Comparison of ENCODE assay signal across 24 cellular contexts in genomic region chr11:1174441-1175370, GRCh38. TPM values are rescaled to one million over a fixed set of nuclear protein-coding genes. Genes with fewer than 3 reads are reported as not detected.
DNase-seq lines count a peak whose midpoint lies in the region; ATAC-seq and TF ChIP-seq lines count a peak whose summit lies in the region.
"Had no signal": no experiment of that assay in that cellular context is flagged by ENCODE, and none has a peak within 500 bp of the region (broad histone marks: within the 10 kb centered on the region; RNA-seq: fewer than 3 reads in every experiment).

No MANE protein-coding gene starts in this region.

- DNase-seq in heart left ventricle (peak in 3 of 5 donors; percentile 9 to 51 (median 13)), right atrium auricular region (ENCODE audit: low spot score) (no peak), left cardiac atrium (peak; percentile 12), neuronal stem cell (ENCODE audit: low spot score) (no peak), foreskin melanocyte (no peak), NCI-H1048 (lab: John Stamatoyannopoulos, UW) (no peak)
- DNase-seq: ACHN; BE2C; C1 segment of cervical spinal cord; CD4-positive, CD25-positive, alpha-beta regulatory T cell; CD8-positive, alpha-beta memory T cell; COR-L47; DMS 273 treated with DMSO at 0.1 percent for 48 hours; DMS53; DND-41; EL; GM23248; HFFc6; IMR-90 had no signal

- H2AFZ ChIP-seq in neuronal stem cell (ENCODE audit: low read length) = no peak overlapping the region
- H2AFZ ChIP-seq: GM23248 had no signal

- TF ChIP-seq CTCF in heart left ventricle (IDR thresholded peaks at IDR 0.05) = no peak
- no peak for TF ChIP-seq CTCF in right atrium auricular region (IDR thresholded peaks at IDR 0.05)

- no peak overlapping the region for H2BK5ac ChIP-seq in neuronal stem cell (ENCODE audit: low read length)

- no peak for TF ChIP-seq POLR2A in heart left ventricle (IDR thresholded peaks at IDR 0.05)

- H3K9me3 ChIP-seq in heart left ventricle (no peaks in the 10 kb centered on the region), right atrium auricular region (no peaks in the 10 kb centered on the region), neuronal stem cell (replicated peaks in 1 of 2; ENCODE audit: control insufficient read depth in 2 of 2, insufficient read depth in 1 of 2, low read depth in 1 of 2, low read length in 2 of 2) (peaks cover 6 to 24% of the 10 kb centered on the region in 2 donors)
- H3K9me3 ChIP-seq: BE2C had no signal

- no peaks in the 10 kb centered on the region for H3K79me1 ChIP-seq in neuronal stem cell (ENCODE audit: low read depth, low read length)

- H3K4ac ChIP-seq in neuronal stem cell (ENCODE audit: low read length) = no peak overlapping the region

- H3K14ac ChIP-seq in neuronal stem cell (ENCODE audit: low read length) = peak overlapping the region; percentile 26

- H3K4me3 ChIP-seq in heart left ventricle = no peak overlapping the region
- no peak overlapping the region for H3K4me3 ChIP-seq in right atrium auricular region
- no peak overlapping the region for H3K4me3 ChIP-seq in neuronal stem cell (ENCODE audit: low read length in 2 of 2)
- H3K4me3 ChIP-seq: GM23248 had no signal

- H2AK5ac ChIP-seq in neuronal stem cell (ENCODE audit: low read depth, low read length) = no peak overlapping the region

- peak overlapping the region; percentile 48 for H3K18ac ChIP-seq in neuronal stem cell (ENCODE audit: low read length)

- intact Hi-C loops in heart left ventricle (cut with DNase I) (no loop called here), left cardiac atrium (cut with DNase I) (no loop called here)

- H4K8ac ChIP-seq in neuronal stem cell (ENCODE audit: low read depth, low read length) = no peak overlapping the region

- H2BK120ac ChIP-seq in neuronal stem cell (ENCODE audit: low read depth, low read length) = no peak overlapping the region

- H3K4me1 ChIP-seq in heart left ventricle (no peaks in the 10 kb centered on the region), right atrium auricular region (no peaks in the 10 kb centered on the region), neuronal stem cell (ENCODE audit: control insufficient read depth in 2 of 2, insufficient read depth in 1 of 2, low read depth in 1 of 2, low read length in 2 of 2) (no peaks in the 10 kb centered on the region)
- H3K4me1 ChIP-seq: BE2C had no signal

- no peak overlapping the region for H4K91ac ChIP-seq in neuronal stem cell (ENCODE audit: low read depth, low read length, poor library complexity)

- H2BK12ac ChIP-seq in neuronal stem cell (ENCODE audit: low read length) = no peak overlapping the region

- 88 to 93% (median 91%) methylated on average over 16 to 39 of the region's 39 CpGs for WGBS in heart left ventricle, 4 donors
- WGBS in neuronal stem cell (ENCODE audit: extremely low coverage in 2 of 2, insufficient read length in 2 of 2, insufficient replicate concordance in 1 of 2), 2 donors = no CpG with 5 or more reads among the region's 39 CpGs

- peak overlapping the region; percentile 5 for H3K9ac ChIP-seq in neuronal stem cell (ENCODE audit: low read depth, low read length, poor library complexity)
- H3K9ac ChIP-seq: GM23248 had no signal

- ATAC-seq in heart left ventricle (no peak), left cardiac atrium (no peak), GM18873 (IDR thresholded peaks at IDR 0.05; ENCODE audit: low FRiP score, unreplicated experiment) (no peak)
- ATAC-seq: HCT116 had no signal

- H3K27me3 ChIP-seq in heart left ventricle (peaks cover 0 to 6% (median 0%) of the 10 kb centered on the region in 9 donors), right atrium auricular region (no peaks in the 10 kb centered on the region), neuronal stem cell (ENCODE audit: control insufficient read depth in 3 of 3, insufficient read depth in 3 of 3, low read depth in 1 of 3, low read length in 3 of 3) (no peaks in the 10 kb centered on the region)
- H3K27me3 ChIP-seq: BE2C had no signal

- H3K27ac ChIP-seq in heart left ventricle = no peak overlapping the region
- no peak overlapping the region for H3K27ac ChIP-seq in right atrium auricular region
- no peak overlapping the region for H3K27ac ChIP-seq in neuronal stem cell (replicated peaks; ENCODE audit: low read length)
- H3K27ac ChIP-seq: GM23248, HL-60 had no signal

- H2BK15ac ChIP-seq in neuronal stem cell (ENCODE audit: low read length) = peak overlapping the region; percentile 37

- no peak overlapping the region for H3K4me2 ChIP-seq in neuronal stem cell (ENCODE audit: insufficient read depth, low read length, poor library complexity, severe bottlenecking)

- H3K23ac ChIP-seq in neuronal stem cell (ENCODE audit: low read depth, low read length, poor library complexity) = no peak overlapping the region

- no peaks in the 10 kb centered on the region for H3K36me3 ChIP-seq in heart left ventricle
- no peaks in the 10 kb centered on the region for H3K36me3 ChIP-seq in right atrium auricular region
- H3K36me3 ChIP-seq in neuronal stem cell (replicated peaks in 1 of 2; ENCODE audit: control insufficient read depth in 2 of 2, insufficient read depth in 2 of 2, low read length in 2 of 2) = no peaks in the 10 kb centered on the region
- H3K36me3 ChIP-seq: BE2C had no signal

RNA-seq across cellular contexts. Expression of gene MUC5AC, which starts 17.0 kb away (rescaled TPM):
- total RNA-seq in heart left ventricle (not detected), right atrium auricular region (not detected), left cardiac atrium (not detected)
- polyA plus RNA-seq in heart left ventricle = not detected
- not detected for polyA plus RNA-seq in neuronal stem cell (2013, experiment 1 of 2)
- polyA plus RNA-seq in neuronal stem cell (2013, experiment 2 of 2) = not detected
- total RNA-seq: CD4-positive, CD25-positive, alpha-beta regulatory T cell; CD8-positive, alpha-beta memory T cell; G401; GM23248; H4; HFFc6; IMR-90 had no signal
- polyA plus RNA-seq: CD4-positive, CD25-positive, alpha-beta regulatory T cell; CD8-positive, alpha-beta memory T cell; GM23248 had no signal

RNA-seq across cellular contexts. Expression of gene MUC5B, which starts 48.2 kb away (rescaled TPM):
- total RNA-seq in heart left ventricle (not detected), right atrium auricular region (not detected), left cardiac atrium (not detected)
- polyA plus RNA-seq in heart left ventricle = under 1 TPM in 1 of 2 donors, not detected in 1; 0.01 TPM
- 0.01 TPM for polyA plus RNA-seq in neuronal stem cell (2013, experiment 1 of 2)
- polyA plus RNA-seq in neuronal stem cell (2013, experiment 2 of 2) = under 0.01 TPM
- total RNA-seq: CD4-positive, CD25-positive, alpha-beta regulatory T cell; CD8-positive, alpha-beta memory T cell; G401; GM23248; H4; HFFc6; IMR-90 had no signal
- polyA plus RNA-seq: CD4-positive, CD25-positive, alpha-beta regulatory T cell; CD8-positive, alpha-beta memory T cell; GM23248; IMR-90 had no signal

Comparison
In these comparisons a context has a peak if more than half of its experiments do, and no peak if none do; other contexts are left out.
1. DNase-seq: peak in heart left ventricle (3 of 5) and left cardiac atrium (single experiment); none in right atrium auricular region (single experiment), neuronal stem cell (single experiment), foreskin melanocyte (single experiment) and NCI-H1048 (single experiment).